19 cellular contexts compared by ENCODE assay signal in the genomic region with DNA sequence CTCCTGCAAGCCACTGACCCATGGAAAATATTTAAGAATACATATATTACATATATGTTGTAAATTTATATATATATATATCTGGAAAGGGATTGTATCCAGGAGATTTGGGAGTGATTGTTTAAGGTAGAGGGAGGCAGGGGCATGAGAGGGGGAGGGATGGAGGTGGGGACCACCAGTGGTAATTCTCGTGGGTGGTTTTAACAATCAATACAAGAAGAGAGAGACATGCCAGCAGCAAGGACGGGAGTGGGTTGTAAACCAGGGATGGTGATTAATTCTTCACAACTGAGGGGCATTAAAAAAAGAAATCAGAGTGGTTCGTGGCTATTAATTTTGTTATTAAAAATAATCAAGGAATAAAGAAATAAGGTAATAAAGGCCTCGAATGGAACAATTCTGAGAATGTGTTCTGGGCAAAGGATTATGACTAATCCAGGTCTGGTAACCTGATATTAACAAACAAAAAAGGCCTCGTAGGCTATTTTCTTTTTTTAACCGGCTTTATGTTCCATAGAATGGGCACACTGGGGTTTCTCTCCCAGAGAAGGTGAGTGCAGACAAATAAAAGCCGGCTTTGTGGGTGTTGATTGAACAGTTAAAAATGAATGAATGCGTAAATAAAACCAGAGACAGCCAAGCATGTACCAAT. TPM values are rescaled to one million over a fixed set of nuclear protein-coding genes. Genes with fewer than 3 reads are reported as not detected.
"Had no signal": no experiment of that assay in that cellular context is flagged by ENCODE, and none has a peak within 500 bp of the region (broad histone marks: within the 10 kb centered on the region; RNA-seq: fewer than 3 reads in every experiment).

No MANE protein-coding gene starts in this region.

- H3K36me3 ChIP-seq: gastrocnemius medialis, left lung, tibial artery had no signal

- ATAC-seq: activated CD4-positive, CD25-positive, alpha-beta regulatory T cell treated with anti-CD3 and anti-CD28 coated beads, Interleukin-2, amount 50 U/mL, for 24 hours; activated CD8-positive, alpha-beta T cell treated with anti-CD3 and anti-CD28 coated beads, Interleukin-2, amount 10 ng/mL, durations not matched to agents 7 days and 5 days; activated T-cell treated with anti-CD3 and anti-CD28 coated beads, Interleukin-2, amount 50 U/mL, for 4 hours; gastrocnemius medialis; left lung had no signal

- H3K27ac Mint-ChIP-seq: activated CD4-positive, alpha-beta T cell treated with anti-CD3 and anti-CD28 coated beads, Interleukin-2, amount 10 ng/mL, durations not matched to agents 7 days and 5 days; activated CD8-positive, alpha-beta T cell treated with anti-CD3 and anti-CD28 coated beads, Interleukin-2, amount 10 ng/mL, durations not matched to agents 7 days and 5 days; activated naive CD4-positive, alpha-beta T cell treated with anti-CD3 and anti-CD28 coated beads for 36 hours; nephron had no signal

- H3K4me1 ChIP-seq: gastrocnemius medialis, left lung, tibial artery had no signal

- H3K4me3 Mint-ChIP-seq: activated CD4-positive, alpha-beta T cell treated with anti-CD3 and anti-CD28 coated beads, Interleukin-2, amount 10 ng/mL, durations not matched to agents 7 days and 5 days; activated CD8-positive, alpha-beta T cell treated with anti-CD3 and anti-CD28 coated beads, Interleukin-2, amount 10 ng/mL, durations not matched to agents 7 days and 5 days; activated naive CD4-positive, alpha-beta T cell treated with anti-CD3 and anti-CD28 coated beads for 36 hours; activated T-cell treated with anti-CD3 and anti-CD28 coated beads, Interleukin-2, amount 50 U/mL, for 4 hours; nephron had no signal

- H3K4me1 Mint-ChIP-seq: activated CD4-positive, alpha-beta T cell treated with anti-CD3 and anti-CD28 coated beads, Interleukin-2, amount 10 ng/mL, durations not matched to agents 7 days and 5 days had no signal

- H3K27me3 ChIP-seq: gastrocnemius medialis had no signal

- H3K4me3 ChIP-seq: gastrocnemius medialis, left lung, tibial artery had no signal

- H3K9me3 Mint-ChIP-seq: activated CD4-positive, alpha-beta T cell treated with anti-CD3 and anti-CD28 coated beads, Interleukin-2, amount 10 ng/mL, durations not matched to agents 7 days and 5 days; activated naive CD4-positive, alpha-beta T cell treated with anti-CD3 and anti-CD28 coated beads for 36 hours; activated T-cell treated with anti-CD3 and anti-CD28 coated beads, Interleukin-2, amount 50 U/mL, for 4 hours; nephron had no signal

- H3K27ac ChIP-seq: gastrocnemius medialis, left lung, tibial artery had no signal

- H3K9me3 ChIP-seq: gastrocnemius medialis, left lung, tibial artery had no signal

- DNase-seq: activated CD4-positive, alpha-beta T cell treated with anti-CD3 and anti-CD28 coated beads, Interleukin-2, amount 10 ng/mL, durations not matched to agents 7 days and 5 days; activated CD8-positive, alpha-beta T cell treated with anti-CD3 and anti-CD28 coated beads, Interleukin-2, amount 10 ng/mL, durations not matched to agents 7 days and 5 days; activated naive CD4-positive, alpha-beta T cell treated with anti-CD3 and anti-CD28 coated beads for 36 hours; activated T-cell treated with anti-CD3 and anti-CD28 coated beads, Interleukin-2, amount 50 U/mL, for 4 hours; effector CD4-positive, alpha-beta T cell; gastrocnemius medialis; head of caudate nucleus; mammary epithelial cell; midbrain; nucleus accumbens; stimulated activated CD8-positive, alpha-beta memory T cell treated with anti-CD3 and anti-CD28 coated beads, Interleukin-4, amount 100 ng/mL, for 48 hours; stimulated activated naive CD4-positive, alpha-beta T cell treated with Interleukin-2 at 50 U/mL for 16 hours; tibial artery had no signal

RNA-seq across cellular contexts. Expression of a gene that starts 8.3 kb away (rescaled TPM):
- total RNA-seq: activated CD4-positive, alpha-beta T cell treated with anti-CD3 and anti-CD28 coated beads, Interleukin-2, amount 10 ng/mL, durations not matched to agents 7 days and 5 days; activated CD8-positive, alpha-beta T cell treated with anti-CD3 and anti-CD28 coated beads, Interleukin-2, amount 10 ng/mL, durations not matched to agents 7 days and 5 days; activated naive CD4-positive, alpha-beta T cell treated with anti-CD3 and anti-CD28 coated beads for 36 hours; activated T-cell treated with anti-CD3 and anti-CD28 coated beads, Interleukin-2, amount 50 U/mL, for 4 hours; aorta; esophagus mucosa; gastrocnemius medialis; left lung; mammary epithelial cell; subcutaneous adipose tissue had no signal
- polyA plus RNA-seq: aorta, mammary epithelial cell had no signal
